Comparison of ENCODE assay signal across 21 cellular contexts in the genomic region with DNA sequence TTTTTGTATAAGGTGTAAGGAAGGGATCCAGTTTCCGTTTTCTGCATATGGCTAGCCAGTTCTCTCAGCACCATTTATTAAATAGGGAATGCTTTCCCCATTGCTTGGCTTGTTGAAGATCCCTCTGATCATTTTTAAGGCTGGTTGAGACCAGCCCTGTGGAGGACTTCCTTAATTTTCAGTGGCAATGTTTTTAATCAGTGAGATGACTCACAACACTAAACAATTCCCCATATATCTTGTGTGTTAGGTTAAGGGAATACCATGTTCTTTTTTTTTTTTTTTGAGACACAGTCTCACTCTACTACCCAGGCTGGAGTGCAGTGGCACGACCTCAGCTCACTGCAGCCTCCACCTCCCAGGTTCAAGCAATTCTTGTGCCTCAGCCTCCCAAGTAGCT.
DNase-seq lines count a peak whose midpoint lies in the region; ATAC-seq, FAIRE-seq and TF ChIP-seq lines count a peak whose summit lies in the region.
"Had no signal": no experiment of that assay in that cellular context is flagged by ENCODE, and none has a peak within 500 bp of the region (broad histone marks: within the 10 kb centered on the region; RNA-seq: fewer than 3 reads in every experiment).

No MANE protein-coding gene starts in this region.

- no peaks in the 10 kb centered on the region for H3F3A ChIP-seq in GM23248 (ENCODE audit: insufficient read depth)

- WGBS in GM23248 (ENCODE audit: low coverage in 1 of 2, low lambda C conversion rate in 2 of 2, missing lambda C conversion rate in 2 of 2), 2 experiments = 49 to 61% methylated on average over 2 of the region's 2 CpGs
- WGBS in HepG2 (ENCODE audit: low lambda C conversion rate) = 94% methylated on average over 2 of the region's 2 CpGs

- intact Hi-C loops in HepG2 (cut with micrococcal nuclease; ENCODE audit: unreplicated experiment) = no loop called here

- POLR2A ChIA-PET in HepG2 (lab: Yijun Ruan, JAX) = no interaction called here

- ATAC-seq in effector memory CD8-positive, alpha-beta T cell (replicated peaks) = no peak
- no peak for ATAC-seq in HepG2

- in situ Hi-C loops in GM23248 (cut with MboI) (no loop called here), HepG2 (cut with HindIII; ENCODE audit: extremely low pct_ligation_motif_present, low pct_unique_long_range_greater_than_20kb) (no loop called here)

- DNase-seq in AG08395 (ENCODE audit: low spot score) (peak; percentile 28), GM23248 (peak; percentile 12), bronchial epithelial cell (ENCODE audit: low read depth) (peak; percentile 12), fibroblast of pulmonary artery (ENCODE audit: low read depth) (peak; percentile 14), NCI-H774 (lab: John Stamatoyannopoulos, UW) (no peak), HepG2 (ENCODE audit: low spot score) (no peak), MG63 (no peak)
- DNase-seq in effector memory CD8-positive, alpha-beta T cell = no peak
- DNase-seq: DMS79, NCI-H1417, NCI-H187, NCI-H2227 treated with DMSO at 0.1 percent for 48 hours, NCI-H510A treated with DMSO at 0.1 percent for 48 hours, NCI-H82, OCI-M1, SHP77 had no signal

- no TSS peak for BruUV-seq in HepG2 (replicated peaks; lab: Mats Ljungman, UMichigan)

- H3K9me2 ChIP-seq in GM23248 (ENCODE audit: insufficient read depth) = no peaks in the 10 kb centered on the region

- no peaks in the 10 kb centered on the region for H3K79me2 ChIP-seq in GM23248 (ENCODE audit: insufficient read depth)
- no peaks in the 10 kb centered on the region for H3K79me2 ChIP-seq in HepG2 (ENCODE audit: insufficient read depth, low read length)

- H4K20me1 ChIP-seq in GM23248 (ENCODE audit: insufficient read depth) = no peaks in the 10 kb centered on the region
- no peaks in the 10 kb centered on the region for H4K20me1 ChIP-seq in HepG2 (ENCODE audit: insufficient read depth, low read length)

- FAIRE-seq in bronchial epithelial cell (lab: Jason Lieb, UNC) (no peak), HepG2 (lab: Jason Lieb, UNC) (no peak)
- FAIRE-seq: A204.1 had no signal

- H3K4me1 Mint-ChIP-seq in effector memory CD8-positive, alpha-beta T cell (ENCODE audit: low read depth in 2 of 2) = no peaks in the 10 kb centered on the region

- no peaks in the 10 kb centered on the region for H3K9me3 Mint-ChIP-seq in effector memory CD8-positive, alpha-beta T cell

- no peak for TF ChIP-seq RAD21 in HepG2 (CRISPR knock-in tag; IDR thresholded peaks at IDR 0.05)

- H3K36me3 Mint-ChIP-seq in effector memory CD8-positive, alpha-beta T cell (ENCODE audit: insufficient read depth) = no peaks in the 10 kb centered on the region

- H3K27ac ChIP-seq in GM23248 (no peak overlapping the region), HepG2 (ENCODE audit: extremely low read length, insufficient read depth, low read length) (no peak overlapping the region)
- H3K27ac ChIP-seq: C4-2B, KMS-11, SK-N-MC had no signal

- TF ChIP-seq CTCF in bronchial epithelial cell (IDR thresholded peaks at IDR 0.05; ENCODE audit: insufficient read depth, low read length, severe bottlenecking) (no peak), fibroblast of pulmonary artery (IDR thresholded peaks at IDR 0.05; ENCODE audit: low read length, missing control alignments) (no peak), HepG2 (CRISPR knock-in tag; IDR thresholded peaks at IDR 0.05) (no peak)

- TF ChIP-seq EP300 in HepG2 (IDR thresholded peaks at IDR 0.05; ENCODE audit: low read depth in 2 of 2, low read length in 2 of 2) = no peak
- no peak for TF ChIP-seq EP300 in HepG2 (CRISPR knock-in tag; IDR thresholded peaks at IDR 0.05; ENCODE audit: borderline replicate concordance)

- no peak overlapping the region for H3K4me3 Mint-ChIP-seq in effector memory CD8-positive, alpha-beta T cell

- TF ChIP-seq POLR2A in HepG2 (IDR thresholded peaks at IDR 0.05; ENCODE audit: insufficient read depth in 1 of 2, low read depth in 2 of 2, low read length in 2 of 2) = no peak

- H3K4me2 ChIP-seq in GM23248 (ENCODE audit: unreplicated experiment) (no peak overlapping the region), HepG2 (ENCODE audit: low read depth, low read length) (no peak overlapping the region)
- H3K4me2 ChIP-seq: KMS-11 had no signal

- H3K4me3 ChIP-seq in GM23248 (no peak overlapping the region), bronchial epithelial cell (ENCODE audit: low read depth, low read length) (no peak overlapping the region), fibroblast of pulmonary artery (replicated peaks; ENCODE audit: low read depth, low read length) (no peak overlapping the region), HepG2 (replicated peaks in 1 of 3; ENCODE audit: insufficient read depth in 1 of 3, low read depth in 2 of 3, low read length in 3 of 3) (no peak overlapping the region), MG63 (no peak overlapping the region)
- H3K4me3 ChIP-seq: HAP-1, SK-N-MC had no signal

- H3K9ac ChIP-seq in GM23248 = no peak overlapping the region
- no peak overlapping the region for H3K9ac ChIP-seq in HepG2 (ENCODE audit: insufficient read depth, low read depth, low read length)
- H3K9ac ChIP-seq: KMS-11 had no signal

- CTCF ChIA-PET in HepG2 (lab: Yijun Ruan, JAX; ENCODE audit: low intra/inter-chr PET ratio, low total read pairs) = no interaction called here

- H3K4me1 ChIP-seq in GM23248 (ENCODE audit: insufficient read depth) (peaks cover 7% of the 10 kb centered on the region), HepG2 (ENCODE audit: insufficient read depth, low read length) (no peaks in the 10 kb centered on the region)
- H3K4me1 ChIP-seq: HAP-1 had no signal

- H3K27me3 Mint-ChIP-seq in effector memory CD8-positive, alpha-beta T cell = peaks cover 7 to 17% of the 10 kb centered on the region in 2 donors

- H3K36me3 ChIP-seq in GM23248 (ENCODE audit: low read depth) = no peaks in the 10 kb centered on the region
- no peaks in the 10 kb centered on the region for H3K36me3 ChIP-seq in bronchial epithelial cell (ENCODE audit: control insufficient read depth, insufficient read depth, low read length)
- no peaks in the 10 kb centered on the region for H3K36me3 ChIP-seq in HepG2 (replicated peaks in 1 of 2; ENCODE audit: control insufficient read depth in 1 of 2, insufficient read depth in 2 of 2, low read length in 2 of 2)
- no peaks in the 10 kb centered on the region for H3K36me3 ChIP-seq in MG63
- H3K36me3 ChIP-seq: HAP-1 had no signal

- no peaks in the 10 kb centered on the region for H3K9me3 ChIP-seq in GM23248 (ENCODE audit: low read depth)
- H3K9me3 ChIP-seq in HepG2 (ENCODE audit: low read length) = no peaks in the 10 kb centered on the region
- H3K9me3 ChIP-seq in MG63 = no peaks in the 10 kb centered on the region
- H3K9me3 ChIP-seq: HAP-1 had no signal

- H2AFZ ChIP-seq in GM23248 = no peak overlapping the region
- H2AFZ ChIP-seq in HepG2 (ENCODE audit: low read length) = no peak overlapping the region

- H3K27me3 ChIP-seq in GM23248 (replicated peaks; ENCODE audit: insufficient read depth) (no peaks in the 10 kb centered on the region), bronchial epithelial cell (ENCODE audit: control insufficient read depth, insufficient read depth, low read length) (no peaks in the 10 kb centered on the region), HepG2 (ENCODE audit: control insufficient read depth in 1 of 2, insufficient read depth in 2 of 2, low read length in 2 of 2) (no peaks in the 10 kb centered on the region), MG63 (no peaks in the 10 kb centered on the region)

- H3K27ac Mint-ChIP-seq in effector memory CD8-positive, alpha-beta T cell = no peak overlapping the region

TF ChIP-seq in HepG2, 621 proteins besides CTCF, POLR2A, EP300 and RAD21:
- TF ChIP-seq ZNF772 (CRISPR knock-in tag; IDR thresholded peaks at IDR 0.05) = no peak
TF ChIP-seq in HepG2: peak in this region for 0.

Comparison
In these comparisons a context has a peak if more than half of its experiments do, and no peak if none do; other contexts are left out.
1. DNase-seq: peak in AG08395 (single experiment), GM23248 (single experiment), bronchial epithelial cell (single experiment) and fibroblast of pulmonary artery (single experiment); none in NCI-H774 (single experiment), effector memory CD8-positive, alpha-beta T cell (0 of 3), HepG2 (single experiment) and MG63 (single experiment).